In the genomic region with DNA sequence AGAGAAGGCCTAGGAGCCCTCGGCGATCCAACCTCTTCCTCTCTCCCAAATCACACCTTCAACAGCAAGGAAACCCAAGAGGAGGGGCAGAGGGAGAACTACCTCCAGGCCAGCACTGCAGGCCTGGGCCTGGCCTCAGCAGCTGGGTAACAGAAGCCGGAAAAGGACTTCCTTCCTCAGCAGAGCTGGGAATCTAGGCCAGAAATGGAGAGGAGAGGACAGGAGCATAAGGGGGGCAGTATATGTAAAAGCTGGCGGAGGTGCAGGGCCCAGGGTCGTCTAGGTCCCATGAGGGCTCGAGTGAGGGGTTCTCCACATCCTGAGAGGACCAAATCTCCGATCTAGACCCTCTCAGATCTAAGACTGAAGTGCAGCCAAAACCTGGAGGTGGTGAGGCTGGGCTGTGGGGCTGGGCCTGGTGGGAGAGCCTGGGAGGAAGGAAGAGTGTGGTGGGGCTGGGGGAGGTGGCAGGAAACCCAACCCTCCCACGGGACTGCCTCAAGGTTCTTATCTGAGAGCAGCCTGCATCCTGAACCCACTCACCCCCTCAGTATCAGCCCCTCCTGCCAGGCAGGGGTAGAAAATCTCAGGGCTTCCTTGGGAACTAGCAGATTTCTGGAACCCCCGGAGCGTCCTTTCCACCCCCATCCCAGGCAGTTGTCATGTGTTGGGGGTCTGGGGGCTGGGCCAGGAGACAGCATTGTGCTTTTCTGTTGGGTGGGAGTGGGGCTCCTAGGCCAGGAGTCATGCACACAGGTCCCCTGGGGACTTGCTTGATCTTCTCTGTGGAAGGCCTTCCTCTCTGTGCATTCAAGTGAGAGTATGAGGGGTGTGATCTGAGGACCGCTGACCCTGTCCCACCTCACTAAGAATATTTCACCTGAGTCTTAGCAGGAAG, we compare ENCODE assay signal across 9 cellular contexts. TPM values are rescaled to one million over a fixed set of nuclear protein-coding genes. Genes with fewer than 3 reads are reported as not detected.
DNase-seq lines count a peak whose midpoint lies in the region; ATAC-seq and TF ChIP-seq lines count a peak whose summit lies in the region.
"Had no signal": no experiment of that assay in that cellular context is flagged by ENCODE, and none has a peak within 500 bp of the region (broad histone marks: within the 10 kb centered on the region; RNA-seq: fewer than 3 reads in every experiment).

No MANE protein-coding gene starts in this region.

- peak; percentile 42 to 78 (median 52) for ATAC-seq in heart left ventricle
- ATAC-seq in activated B cell treated with CpG ODN at 0.5 μM for 24 hours (ENCODE audit: low read depth), result peak; percentile 61
- no peak for ATAC-seq in GM21360 (IDR thresholded peaks at IDR 0.05; ENCODE audit: unreplicated experiment)

- H3K27ac ChIP-seq in heart left ventricle (peak overlapping the region; percentile 52 to 99 (median 82)), tibial nerve (peak overlapping the region in 3 of 4 donors; percentile 45 to 66 (median 50))
- H3K27ac ChIP-seq: SJSA1 had no signal

- H3K9me3 Mint-ChIP-seq in activated B cell treated with CpG ODN at 0.5 μM for 24 hours, result no peaks in the 10 kb centered on the region

- DNase-seq in heart left ventricle (peak in 4 of 5 donors; percentile 66 to 79 (median 76)), cardiac septum (ENCODE audit: low spot score) (no peak), activated B cell treated with CpG ODN at 0.5 μM for 24 hours (peak; percentile 56), germinal center (ENCODE audit: low spot score) (peak; percentile 74), tibial nerve (ENCODE audit: low spot score in 2 of 2) (no peak), nucleus accumbens (lab: John Stamatoyannopoulos, UW) (no peak), midbrain (lab: John Stamatoyannopoulos, UW) (no peak)

- no peak overlapping the region for H3K4me3 ChIP-seq in heart left ventricle
- no peak overlapping the region for H3K4me3 ChIP-seq in tibial nerve
- H3K4me3 ChIP-seq: SJSA1 had no signal

- TF ChIP-seq POLR2A in heart left ventricle (IDR thresholded peaks at IDR 0.05) (no peak), tibial nerve (IDR thresholded peaks at IDR 0.05) (no peak)

- H3K27ac Mint-ChIP-seq in activated B cell treated with CpG ODN at 0.5 μM for 24 hours, result peak overlapping the region; percentile 91

- peaks cover 80% of the 10 kb centered on the region for H3K36me3 Mint-ChIP-seq in activated B cell treated with CpG ODN at 0.5 μM for 24 hours (ENCODE audit: low read depth)

- intact Hi-C loops in heart left ventricle (cut with DNase I), result no loop called here
- intact Hi-C loops in cardiac septum (cut with DNase I), result no loop called here
- intact Hi-C loops in activated B cell treated with CpG ODN at 0.5 μM for 24 hours (cut with micrococcal nuclease), result loop anchor here (1.0 to 2.0 kb wide), 4 partner anchors 8 to 34 kb away; no protein-coding TSS in a partner anchor

- H3K27me3 ChIP-seq in heart left ventricle (no peaks in the 10 kb centered on the region), tibial nerve (no peaks in the 10 kb centered on the region)
- H3K27me3 ChIP-seq: SJSA1 had no signal

- H3K9me3 ChIP-seq in heart left ventricle (no peaks in the 10 kb centered on the region), tibial nerve (no peaks in the 10 kb centered on the region)
- H3K9me3 ChIP-seq: SJSA1 had no signal

- H3K4me1 Mint-ChIP-seq in activated B cell treated with CpG ODN at 0.5 μM for 24 hours, result peaks cover 99% of the 10 kb centered on the region

- 53 to 60% (median 54%) methylated on average over 8 to 11 of the region's 11 CpGs for WGBS in heart left ventricle, 4 donors
- 66 to 74% methylated on average over 10 to 11 of the region's 11 CpGs for WGBS in tibial nerve, 2 donors

- peak overlapping the region; percentile 70 for H3K4me3 Mint-ChIP-seq in activated B cell treated with CpG ODN at 0.5 μM for 24 hours

- peaks cover 21 to 92% (median 67%) of the 10 kb centered on the region in 12 donors for H3K4me1 ChIP-seq in heart left ventricle
- peaks cover 0 to 66% (median 34%) of the 10 kb centered on the region in 4 donors for H3K4me1 ChIP-seq in tibial nerve
- H3K4me1 ChIP-seq: SJSA1 had no signal

- CTCF ChIA-PET in activated B cell treated with CpG ODN at 0.5 μM for 24 hours (lab: Charles Lee), result interaction anchor here (1.6 to 3.6 kb wide), 3 partner anchors 15 to 32 kb away, joined by 4 to 14 read pairs (median 4); no protein-coding TSS in a partner anchor

- TF ChIP-seq EP300 in tibial nerve (IDR thresholded peaks at IDR 0.05), result no peak

- H3K27me3 Mint-ChIP-seq in activated B cell treated with CpG ODN at 0.5 μM for 24 hours, result no peaks in the 10 kb centered on the region

- H3K36me3 ChIP-seq in heart left ventricle (peaks cover 0 to 67% (median 46%) of the 10 kb centered on the region in 9 donors), tibial nerve (peaks cover 0 to 55% (median 3%) of the 10 kb centered on the region in 3 donors)
- H3K36me3 ChIP-seq: SJSA1 had no signal

- POLR2A ChIA-PET in activated B cell treated with CpG ODN at 0.5 μM for 24 hours (lab: Charles Lee), result interaction anchor here (0.6 to 7.3 kb wide), 7 partner anchors 9 to 45 kb away, joined by 3 to 127 read pairs (median 12); partner anchors contain the start of gene PIK3C2B

- no peak for TF ChIP-seq CTCF in heart left ventricle (IDR thresholded peaks at IDR 0.05)
- TF ChIP-seq CTCF in activated B cell treated with CpG ODN at 0.5 μM for 24 hours (IDR thresholded peaks at IDR 0.05), result no peak
- no peak for TF ChIP-seq CTCF in tibial nerve (IDR thresholded peaks at IDR 0.05)

RNA-seq across cellular contexts. Expression of gene PIK3C2B, which starts 33.0 kb away (rescaled TPM):
- total RNA-seq in heart left ventricle, result 10 to 100 TPM; 12.9 to 42.5 (median 19.8) TPM
- polyA plus RNA-seq in heart left ventricle, result 10 to 100 TPM in 1 of 2 donors, 1 to 10 TPM in 1; 9.2 to 11.9 TPM
- 28.8 TPM for total RNA-seq in cardiac septum
- 127 and 151 TPM in 2 replicates for total RNA-seq in activated B cell treated with CpG ODN at 0.5 μM for 24 hours
- total RNA-seq in tibial nerve, result 10 to 100 TPM; 18.0 to 67.2 (median 32.5) TPM

RNA-seq across cellular contexts. Expression of gene PPP1R15B, which starts 50.0 kb away (rescaled TPM):
- total RNA-seq in heart left ventricle (10 to 100 TPM; 15.8 to 29.8 (median 25.9) TPM), cardiac septum (21.2 TPM), activated B cell treated with CpG ODN at 0.5 μM for 24 hours (60.4 and 70.6 TPM in 2 replicates), tibial nerve (10 to 100 TPM; 42.9 to 59.9 (median 49.2) TPM)
- polyA plus RNA-seq in heart left ventricle, result 10 to 100 TPM in 1 of 2 donors, 1 to 10 TPM in 1; 8.1 to 27.9 TPM

RNA-seq across cellular contexts. Expression of gene MDM4, which starts 54.6 kb away (rescaled TPM):
- total RNA-seq in heart left ventricle (10 to 100 TPM in 8 of 9 donors, 1 to 10 TPM in 1; 8.9 to 48.7 (median 33.0) TPM), cardiac septum (59.2 TPM), activated B cell treated with CpG ODN at 0.5 μM for 24 hours (221 and 264 TPM in 2 replicates), tibial nerve (100 to 1,000 TPM in 2 of 4 donors, 10 to 100 TPM in 2; 83.0 to 113 (median 101) TPM)
- polyA plus RNA-seq in heart left ventricle, result 10 to 100 TPM in 1 of 2 donors, 1 to 10 TPM in 1; 5.7 to 15.0 TPM

Comparison
In these comparisons a context has a peak if more than half of its experiments do, and no peak if none do; other contexts are left out.
1. DNase-seq: peak in heart left ventricle (4 of 5), activated B cell treated with CpG ODN at 0.5 μM for 24 hours (single experiment) and germinal center (single experiment); none in cardiac septum (single experiment), tibial nerve (0 of 2), nucleus accumbens (0 of 56) and midbrain (single experiment).